27 cellular contexts compared by ENCODE assay signal in the genomic region with DNA sequence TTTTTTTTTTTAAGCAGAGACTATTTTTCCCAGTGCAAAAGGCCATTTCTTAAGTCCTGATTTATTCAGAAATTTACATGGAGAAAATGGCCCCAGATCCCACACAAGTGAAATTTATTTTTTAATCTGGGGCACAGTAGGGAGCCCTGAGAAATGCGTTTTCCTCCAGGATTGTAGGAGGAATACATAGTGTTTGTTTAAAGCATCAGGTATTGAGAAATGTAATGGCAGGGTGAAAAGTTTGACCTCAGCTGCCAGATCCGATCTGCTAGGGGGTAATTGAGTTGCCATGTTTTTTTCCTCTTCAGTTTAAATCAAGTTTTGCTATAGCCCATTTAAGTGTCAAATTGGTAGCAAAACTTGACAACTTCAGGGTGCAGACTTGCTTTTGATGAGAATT.
"Had no signal": no experiment of that assay in that cellular context is flagged by ENCODE, and none has a peak within 500 bp of the region (broad histone marks: within the 10 kb centered on the region; RNA-seq: fewer than 3 reads in every experiment).

No MANE protein-coding gene starts in this region.

- FAIRE-seq: colon, frontal cortex had no signal

- H3K27me3 ChIP-seq: esophagus muscularis mucosa, left lung, sigmoid colon, testis, upper lobe of right lung had no signal

- H3K27ac ChIP-seq: esophagus muscularis mucosa, hepatocyte, left lung, sigmoid colon, testis, upper lobe of right lung had no signal

- H3K36me3 Mint-ChIP-seq: activated naive CD4-positive, alpha-beta T cell treated with anti-CD3 and anti-CD28 coated beads, Interleukin-2, amount 10 ng/mL, durations not matched to agents 7 days and 5 days; immature natural killer cell; mesothelial cell of epicardium; naive thymus-derived CD8-positive, alpha-beta T cell; stimulated activated memory B cell treated with anti-CD40 and anti-IgM and Interleukin-4, amounts not matched to agents 10 μg/mL and 1 μg/mL and 100 μg/mL, for 72 hours had no signal

- H3K4me1 ChIP-seq: testis had no signal

- H3K9me3 Mint-ChIP-seq: activated naive CD4-positive, alpha-beta T cell treated with anti-CD3 and anti-CD28 coated beads, Interleukin-2, amount 10 ng/mL, durations not matched to agents 7 days and 5 days; central memory CD8-positive, alpha-beta T cell; effector memory CD8-positive, alpha-beta T cell; mesothelial cell of epicardium; naive thymus-derived CD8-positive, alpha-beta T cell; stimulated activated memory B cell treated with anti-CD40 and anti-IgM and Interleukin-4, amounts not matched to agents 10 μg/mL and 1 μg/mL and 100 μg/mL, for 72 hours; T-helper 1 cell treated with Interleukin-12 subunit alpha and Interleukin-12 subunit beta and Interleukin-4 antibody, amounts not matched to agents 30 μg/mL and 1 μg/mL, for 36 hours had no signal

- H3K36me3 ChIP-seq: esophagus muscularis mucosa, sigmoid colon, upper lobe of right lung had no signal

- DNase-seq: activated CD4-positive, alpha-beta T cell treated with anti-CD3 and anti-CD28 coated beads for 4 hours; activated CD4-positive, alpha-beta T cell treated with anti-CD3 and anti-CD28 coated beads, Interleukin-2, amount 50 U/mL, for 48 hours; activated CD4-positive, CD25-positive, alpha-beta regulatory T cell; activated effector memory CD4-positive, alpha-beta T cell treated with Interleukin-2 at 50 U/mL for 16 hours; activated naive CD4-positive, alpha-beta T cell treated with anti-CD3 and anti-CD28 coated beads, Interleukin-2, amount 10 ng/mL, durations not matched to agents 7 days and 5 days; activated T-cell treated with anti-CD3 and anti-CD28 coated beads, Interleukin-2, amount 50 U/mL, for 48 hours; aorta; effector memory CD8-positive, alpha-beta T cell; glutamatergic neuron; immature natural killer cell; left lung; naive thymus-derived CD8-positive, alpha-beta T cell; occipital lobe; posterior cingulate gyrus; sigmoid colon; stimulated activated CD4-positive, alpha-beta T cell treated with anti-CD3 and anti-CD28 coated beads, Interleukin-15, amount 100 ng/mL, for 24 hours; testis; upper lobe of right lung had no signal

- H3K9me3 ChIP-seq: esophagus muscularis mucosa, left lung, sigmoid colon, testis, upper lobe of right lung had no signal

- H3K4me3 ChIP-seq: esophagus muscularis mucosa, hepatocyte, left lung, sigmoid colon, smooth muscle cell, testis, upper lobe of right lung had no signal

- H3K4me1 Mint-ChIP-seq: activated naive CD4-positive, alpha-beta T cell treated with anti-CD3 and anti-CD28 coated beads, Interleukin-2, amount 10 ng/mL, durations not matched to agents 7 days and 5 days; central memory CD8-positive, alpha-beta T cell; immature natural killer cell; naive thymus-derived CD8-positive, alpha-beta T cell; stimulated activated memory B cell treated with anti-CD40 and anti-IgM and Interleukin-4, amounts not matched to agents 10 μg/mL and 1 μg/mL and 100 μg/mL, for 72 hours had no signal

- ATAC-seq: effector memory CD8-positive, alpha-beta T cell; left lung; naive thymus-derived CD8-positive, alpha-beta T cell; stimulated activated memory B cell treated with anti-CD40 and anti-IgM and Interleukin-4, amounts not matched to agents 10 μg/mL and 1 μg/mL and 100 μg/mL, for 72 hours; upper lobe of right lung had no signal

- H3K27ac Mint-ChIP-seq: activated naive CD4-positive, alpha-beta T cell treated with anti-CD3 and anti-CD28 coated beads, Interleukin-2, amount 10 ng/mL, durations not matched to agents 7 days and 5 days; effector memory CD8-positive, alpha-beta T cell; immature natural killer cell; mesothelial cell of epicardium; naive thymus-derived CD8-positive, alpha-beta T cell; stimulated activated memory B cell treated with anti-CD40 and anti-IgM and Interleukin-4, amounts not matched to agents 10 μg/mL and 1 μg/mL and 100 μg/mL, for 72 hours; T-helper 1 cell treated with Interleukin-12 subunit alpha and Interleukin-12 subunit beta and Interleukin-4 antibody, amounts not matched to agents 30 μg/mL and 1 μg/mL, for 36 hours had no signal

- H3K4me3 Mint-ChIP-seq: activated naive CD4-positive, alpha-beta T cell treated with anti-CD3 and anti-CD28 coated beads, Interleukin-2, amount 10 ng/mL, durations not matched to agents 7 days and 5 days; central memory CD8-positive, alpha-beta T cell; effector memory CD8-positive, alpha-beta T cell; immature natural killer cell; mesothelial cell of epicardium; naive thymus-derived CD8-positive, alpha-beta T cell; stimulated activated memory B cell treated with anti-CD40 and anti-IgM and Interleukin-4, amounts not matched to agents 10 μg/mL and 1 μg/mL and 100 μg/mL, for 72 hours; T-helper 1 cell treated with Interleukin-12 subunit alpha and Interleukin-12 subunit beta and Interleukin-4 antibody, amounts not matched to agents 30 μg/mL and 1 μg/mL, for 36 hours had no signal
